9 cellular contexts compared by ENCODE assay signal in genomic region chr13:41696163-41697003, GRCh38.
DNase-seq lines count a peak whose midpoint lies in the region; ATAC-seq and TF ChIP-seq lines count a peak whose summit lies in the region.
"Had no signal": no experiment of that assay in that cellular context is flagged by ENCODE, and none has a peak within 500 bp of the region (broad histone marks: within the 10 kb centered on the region; RNA-seq: fewer than 3 reads in every experiment).

No MANE protein-coding gene starts in this region.

- H4K20me1 ChIP-seq in GM23248 (ENCODE audit: insufficient read depth): no peaks in the 10 kb centered on the region

- H3K4me1 ChIP-seq in GM23248 (ENCODE audit: insufficient read depth) (peaks cover 70% of the 10 kb centered on the region), Panc1 (ENCODE audit: control insufficient read depth, insufficient read depth, low read length) (peaks cover 9% of the 10 kb centered on the region; the same call in 1 of the 2 replicates), rectal smooth muscle tissue (ENCODE audit: control insufficient read depth, insufficient read depth, low read length) (peaks cover 20% of the 10 kb centered on the region)

- in situ Hi-C loops in GM23248 (cut with MboI) (no loop called here), Panc1 (cut with HindIII; ENCODE audit: low pct_unique_long_range_greater_than_20kb, low sequenced_read_pairs) (no loop called here)

- peak overlapping the region; percentile 38 for H3K9ac ChIP-seq in GM23248
- H3K9ac ChIP-seq in rectal smooth muscle tissue (ENCODE audit: low read length): no peak overlapping the region

- H3K36me3 Mint-ChIP-seq in natural killer cell: peaks cover 10% of the 10 kb centered on the region

- no TSS peak for BruUV-seq in Panc1 (replicated peaks; lab: Mats Ljungman, UMichigan)

- H3K4me3 Mint-ChIP-seq in natural killer cell: no peak overlapping the region

- no peak for TF ChIP-seq POLR2A in lower leg skin (IDR thresholded peaks at IDR 0.05)

- no peaks in the 10 kb centered on the region for H3K9me3 ChIP-seq in GM23248 (ENCODE audit: low read depth)
- H3K9me3 ChIP-seq in Panc1 (ENCODE audit: control insufficient read depth, insufficient read depth, low read depth, low read length): no peaks in the 10 kb centered on the region
- H3K9me3 ChIP-seq: tibial artery had no signal

- no peaks in the 10 kb centered on the region for H3K9me3 Mint-ChIP-seq in natural killer cell

- intact Hi-C loops in Panc1 (cut with micrococcal nuclease; ENCODE audit: unreplicated experiment): loop anchor here (10.0 kb wide), 1 partner anchor 418 kb away; no protein-coding TSS in a partner anchor
- intact Hi-C loops in natural killer cell (cut with micrococcal nuclease): no loop called here
- intact Hi-C loops in lower leg skin (cut with DNase I; ENCODE audit: low total_unique reads): no loop called here

- ATAC-seq in Panc1: no peak
- ATAC-seq in HG03442 (IDR thresholded peaks at IDR 0.05; ENCODE audit: unreplicated experiment): no peak
- ATAC-seq in natural killer cell: no peak

- POLR2A ChIA-PET in Panc1 (lab: Charles Lee): no interaction called here

- no peaks in the 10 kb centered on the region for H3K36me3 ChIP-seq in GM23248 (ENCODE audit: low read depth)
- no peaks in the 10 kb centered on the region for H3K36me3 ChIP-seq in Panc1 (ENCODE audit: control insufficient read depth, insufficient read depth, low read length)
- no peaks in the 10 kb centered on the region for H3K36me3 ChIP-seq in rectal smooth muscle tissue (ENCODE audit: control insufficient read depth, insufficient read depth, low read length)
- H3K36me3 ChIP-seq: tibial artery had no signal

- H3K9me2 ChIP-seq in GM23248 (ENCODE audit: insufficient read depth): no peaks in the 10 kb centered on the region

- H3K27me3 Mint-ChIP-seq in natural killer cell (ENCODE audit: low read depth in 2 of 2): no peaks in the 10 kb centered on the region

- CTCF ChIA-PET in Panc1 (lab: Charles Lee): no interaction called here

- H3K27me3 ChIP-seq in GM23248 (replicated peaks; ENCODE audit: insufficient read depth) (no peaks in the 10 kb centered on the region), Panc1 (ENCODE audit: control insufficient read depth, insufficient read depth, low read length) (no peaks in the 10 kb centered on the region), rectal smooth muscle tissue (ENCODE audit: control insufficient read depth, insufficient read depth, low read length) (no peaks in the 10 kb centered on the region)
- H3K27me3 ChIP-seq: tibial artery had no signal

- no peaks in the 10 kb centered on the region for H3K79me2 ChIP-seq in GM23248 (ENCODE audit: insufficient read depth)

- peaks cover 53% of the 10 kb centered on the region for H3F3A ChIP-seq in GM23248 (ENCODE audit: insufficient read depth)

- H3K27ac Mint-ChIP-seq in natural killer cell: peak overlapping the region in 1 of 2 donors; percentile 21

- TF ChIP-seq CTCF in Panc1 (IDR thresholded peaks at IDR 0.05) (no peak), fibroblast of mammary gland (conservative IDR thresholded peaks at IDR 0.05; ENCODE audit: control insufficient read depth, insufficient read depth, low read depth, low read length) (no peak), natural killer cell (IDR thresholded peaks at IDR 0.05) (no peak), lower leg skin (IDR thresholded peaks at IDR 0.05) (no peak)

- DNase-seq in GM23248: peak; percentile 85
- peak; percentile 54 for DNase-seq in Panc1 (ENCODE audit: low read depth, low spot score)
- peak; percentile 54 for DNase-seq in fibroblast of mammary gland (ENCODE audit: low read depth)
- no peak for DNase-seq in natural killer cell
- DNase-seq in lower leg skin (ENCODE audit: low spot score in 2 of 2): no peak
- no peak for DNase-seq in SKM-1 (lab: John Stamatoyannopoulos, UW; ENCODE audit: unreplicated experiment)
- DNase-seq: tibial artery had no signal

- H3K27ac ChIP-seq in GM23248 (peak overlapping the region; percentile 91), Panc1 (ENCODE audit: low read length) (no peak overlapping the region; the same call in 1 of the 2 replicates), rectal smooth muscle tissue (ENCODE audit: low read depth, low read length) (peak overlapping the region; percentile 68)

- no peak overlapping the region for H2AFZ ChIP-seq in GM23248

- peaks cover 0 to 9% of the 10 kb centered on the region in 2 donors for H3K4me1 Mint-ChIP-seq in natural killer cell

- peak overlapping the region; percentile 76 for H3K4me2 ChIP-seq in GM23248 (ENCODE audit: unreplicated experiment)

- H3K4me3 ChIP-seq in GM23248 (0 out of 2 replicates have a peak overlapping the region, but pooled peaks have one; percentile 2), Panc1 (ENCODE audit: low read depth in 2 of 2, low read length in 2 of 2) (no peak overlapping the region), fibroblast of mammary gland (ENCODE audit: control insufficient read depth, low read depth, low read length) (no peak overlapping the region), rectal smooth muscle tissue (ENCODE audit: low read length) (no peak overlapping the region), lower leg skin (ENCODE audit: low read depth, poor library complexity, severe bottlenecking) (no peak overlapping the region)
- H3K4me3 ChIP-seq: tibial artery had no signal

Comparison
In these comparisons a context has a peak if more than half of its experiments do, and no peak if none do; other contexts are left out.
1. DNase-seq: peak in GM23248 (single experiment), Panc1 (single experiment) and fibroblast of mammary gland (single experiment); none in natural killer cell (single experiment), lower leg skin (0 of 2) and SKM-1 (single experiment).